Comparison of ENCODE assay signal across 33 cellular contexts in the genomic region with DNA sequence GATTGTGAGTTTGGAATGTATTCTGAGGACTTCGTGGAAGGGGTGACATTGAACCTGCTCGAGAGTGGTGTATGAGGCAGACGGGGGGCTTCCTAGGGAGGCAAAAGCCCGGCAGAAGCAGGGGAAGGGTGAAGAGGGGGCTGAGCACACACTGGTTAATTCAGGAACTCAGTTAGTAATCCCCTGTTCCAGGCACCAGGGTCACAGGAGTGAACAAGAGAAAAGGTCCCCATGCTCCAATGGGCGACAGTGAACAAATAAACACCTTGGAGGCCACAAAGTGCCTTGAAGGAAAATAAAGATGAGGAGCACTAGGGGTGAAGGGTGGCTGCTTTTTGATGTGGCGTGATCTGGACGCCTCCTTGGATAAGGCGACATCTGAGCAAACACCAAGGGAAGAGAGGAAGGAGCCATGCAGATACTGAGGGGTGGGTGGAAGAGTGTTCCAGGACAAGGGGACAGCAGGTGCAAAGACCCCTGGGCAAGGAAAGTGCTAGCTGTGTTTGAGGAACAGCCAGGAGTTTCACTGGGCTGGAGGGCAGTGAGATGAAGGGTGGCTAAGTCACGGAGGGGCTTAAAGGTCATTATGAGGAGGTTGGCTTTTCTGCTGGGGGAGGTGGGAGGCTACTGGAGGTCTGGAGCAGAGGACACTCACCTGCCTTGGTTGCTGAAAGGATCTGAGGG. TPM values are rescaled to one million over a fixed set of nuclear protein-coding genes. Genes with fewer than 3 reads are reported as not detected.
"Had no signal": no experiment of that assay in that cellular context is flagged by ENCODE, and none has a peak within 500 bp of the region (broad histone marks: within the 10 kb centered on the region; RNA-seq: fewer than 3 reads in every experiment).

No MANE protein-coding gene starts in this region.

- H3K36me3 ChIP-seq: neural progenitor cell, pancreas, prostate gland, right lobe of liver, sigmoid colon, stomach, thoracic aorta, thyroid gland, tibial nerve, upper lobe of left lung, vagina had no signal

- H3K4me1 Mint-ChIP-seq: natural killer cell; nephron; stimulated activated effector memory CD8-positive, alpha-beta T cell treated with anti-CD3 and anti-CD28 coated beads, Interleukin-12 subunit alpha, Interleukin-12 subunit beta, amount 100 ng/mL, for 72 hours had no signal

- H3K4me1 ChIP-seq: neural progenitor cell, pancreas, prostate gland, right lobe of liver, sigmoid colon, stomach, thyroid gland, tibial nerve, upper lobe of left lung, vagina had no signal

- DNase-seq: natural killer cell; occipital lobe; pancreas; retina; right cardiac atrium; right lobe of liver; sigmoid colon; small intestine; stimulated activated CD4-positive, alpha-beta T cell treated with anti-CD3 and anti-CD28 coated beads, Interleukin-15, amount 100 ng/mL, for 24 hours; stimulated activated CD4-positive, alpha-beta T cell treated with anti-CD3 and anti-CD28 coated beads, Interleukin-2, amount 100 ng/mL, for 24 hours; stimulated activated CD4-positive, alpha-beta T cell treated with anti-CD3 and anti-CD28 coated beads, Interleukin-2, amount 100 ng/mL, for 48 hours; stimulated activated CD4-positive, alpha-beta T cell treated with anti-CD3 and anti-CD28 coated beads, Interleukin-4, amount 100 ng/mL, for 24 hours; stimulated activated naive B cell treated with anti-CD40 and anti-IgM and Interleukin-4, amounts not matched to agents 10 μg/mL and 1 μg/mL and 100 μg/mL, for 72 hours; stimulated activated naive CD4-positive, alpha-beta T cell treated with Interleukin-2 at 50 U/mL for 16 hours; stomach; thyroid gland; trophoblast cell; upper lobe of left lung had no signal

- ATAC-seq: natural killer cell; pancreas; right cardiac atrium; right lobe of liver; stimulated activated effector memory CD8-positive, alpha-beta T cell treated with anti-CD3 and anti-CD28 coated beads, Interleukin-12 subunit alpha, Interleukin-12 subunit beta, amount 100 ng/mL, for 72 hours; stimulated activated naive B cell treated with anti-CD40 and anti-IgM and Interleukin-4, amounts not matched to agents 10 μg/mL and 1 μg/mL and 100 μg/mL, for 72 hours had no signal

- FAIRE-seq: pancreas, small intestine had no signal

- H3K4me3 ChIP-seq: neural progenitor cell, pancreas, prostate gland, right lobe of liver, sigmoid colon, stomach, thoracic aorta, thyroid gland, tibial nerve, upper lobe of left lung, vagina had no signal

- H3K27ac ChIP-seq: neural progenitor cell, pancreas, prostate gland, right lobe of liver, sigmoid colon, stomach, thoracic aorta, thyroid gland, tibial nerve, upper lobe of left lung, vagina had no signal

- H3K27ac Mint-ChIP-seq: natural killer cell; nephron; neural progenitor cell; stimulated activated effector memory CD8-positive, alpha-beta T cell treated with anti-CD3 and anti-CD28 coated beads, Interleukin-12 subunit alpha, Interleukin-12 subunit beta, amount 100 ng/mL, for 72 hours; stimulated activated naive B cell treated with anti-CD40 and anti-IgM and Interleukin-4, amounts not matched to agents 10 μg/mL and 1 μg/mL and 100 μg/mL, for 72 hours; stimulated activated naive CD8-positive, alpha-beta T cell treated with anti-CD3 and anti-CD28 coated beads, Interleukin-15, Interleukin-2, amounts not matched to agents 100 ng/mL and 50 ng/mL, for 24 hours had no signal

- H3K9me3 Mint-ChIP-seq: natural killer cell; nephron; stimulated activated effector memory CD8-positive, alpha-beta T cell treated with anti-CD3 and anti-CD28 coated beads, Interleukin-12 subunit alpha, Interleukin-12 subunit beta, amount 100 ng/mL, for 72 hours; stimulated activated naive CD8-positive, alpha-beta T cell treated with anti-CD3 and anti-CD28 coated beads, Interleukin-15, Interleukin-2, amounts not matched to agents 100 ng/mL and 50 ng/mL, for 24 hours had no signal

- H3K36me3 Mint-ChIP-seq: natural killer cell; neural progenitor cell; stimulated activated effector memory CD8-positive, alpha-beta T cell treated with anti-CD3 and anti-CD28 coated beads, Interleukin-12 subunit alpha, Interleukin-12 subunit beta, amount 100 ng/mL, for 72 hours had no signal

- H3K9me3 ChIP-seq: pancreas, prostate gland, right lobe of liver, sigmoid colon, stomach, thoracic aorta, thyroid gland, tibial nerve, upper lobe of left lung, vagina had no signal

- H3K4me3 Mint-ChIP-seq: natural killer cell; nephron; neural progenitor cell; stimulated activated effector memory CD8-positive, alpha-beta T cell treated with anti-CD3 and anti-CD28 coated beads, Interleukin-12 subunit alpha, Interleukin-12 subunit beta, amount 100 ng/mL, for 72 hours; stimulated activated naive B cell treated with anti-CD40 and anti-IgM and Interleukin-4, amounts not matched to agents 10 μg/mL and 1 μg/mL and 100 μg/mL, for 72 hours; stimulated activated naive CD8-positive, alpha-beta T cell treated with anti-CD3 and anti-CD28 coated beads, Interleukin-15, Interleukin-2, amounts not matched to agents 100 ng/mL and 50 ng/mL, for 24 hours had no signal

- H3K9ac ChIP-seq: neural progenitor cell had no signal

RNA-seq across cellular contexts. Expression of a gene that starts 26.7 kb away (rescaled TPM):
- total RNA-seq: natural killer cell, osteoblast, pancreas, posterior vena cava, prostate gland, pulmonary artery endothelial cell, right lobe of liver, sigmoid colon, stomach, subcutaneous adipose tissue, temporal lobe, thoracic aorta, thyroid gland, tibial nerve, upper lobe of left lung, ureter, vagina had no signal
- polyA plus RNA-seq: neural cell, pancreas, sigmoid colon, small intestine, stomach had no signal
